ENCODE assay signal across 14 cellular contexts in genomic region chr15:51405646-51406194, GRCh38.
"Had no signal": no experiment of that assay in that cellular context is flagged by ENCODE, and none has a peak within 500 bp of the region (broad histone marks: within the 10 kb centered on the region; RNA-seq: fewer than 3 reads in every experiment).

No MANE protein-coding gene starts in this region.

- H3K4me3 ChIP-seq: lower lobe of right lung, neural progenitor cell, ovary had no signal

- H3K4me1 ChIP-seq: lower lobe of right lung, neural progenitor cell had no signal

- H3K27me3 ChIP-seq: neural progenitor cell, ovary had no signal

- DNase-seq: activated naive CD8-positive, alpha-beta T cell treated with anti-CD3 and anti-CD28 coated beads for 36 hours; foreskin fibroblast; lower lobe of right lung; naive B cell; ovary; stimulated activated CD4-positive, alpha-beta T cell treated with anti-CD3 and anti-CD28 coated beads, Interleukin-12 subunit alpha, Interleukin-12 subunit beta, amount 100 ng/mL, for 4 hours; stimulated activated CD4-positive, alpha-beta T cell treated with anti-CD3 and anti-CD28 coated beads, Interleukin-2, amount 100 ng/mL, for 24 hours; T-cell; T-helper 9 cell; trophoblast cell had no signal

- H3K27ac ChIP-seq: lower lobe of right lung, neural progenitor cell, ovary had no signal

- H3K4me3 Mint-ChIP-seq: activated naive CD8-positive, alpha-beta T cell treated with anti-CD3 and anti-CD28 coated beads for 36 hours; activated T-helper 1 cell treated with anti-CD3 and anti-CD28 coated beads, Interleukin-12 subunit alpha, Interleukin-12 subunit beta, Interleukin-2, Interleukin-4 antibody, amounts not matched to agents 30 ng/mL and 10 ng/mL and 1 ng/mL, durations not matched to agents 14 hours and 24 hours and 36 hours; naive B cell; neural progenitor cell; T-cell had no signal

- H3K4me2 ChIP-seq: neural progenitor cell had no signal

- H3K9me3 Mint-ChIP-seq: activated naive CD8-positive, alpha-beta T cell treated with anti-CD3 and anti-CD28 coated beads for 36 hours; activated T-helper 1 cell treated with anti-CD3 and anti-CD28 coated beads, Interleukin-12 subunit alpha, Interleukin-12 subunit beta, Interleukin-2, Interleukin-4 antibody, amounts not matched to agents 30 ng/mL and 10 ng/mL and 1 ng/mL, durations not matched to agents 14 hours and 24 hours and 36 hours; neural progenitor cell; T-cell had no signal

- H3K36me3 ChIP-seq: lower lobe of right lung, neural progenitor cell, ovary had no signal

- H3K4me1 Mint-ChIP-seq: activated naive CD8-positive, alpha-beta T cell treated with anti-CD3 and anti-CD28 coated beads for 36 hours; T-cell had no signal

- H3K36me3 Mint-ChIP-seq: activated naive CD8-positive, alpha-beta T cell treated with anti-CD3 and anti-CD28 coated beads for 36 hours; naive B cell; neural progenitor cell; T-cell had no signal

- H3K27ac Mint-ChIP-seq: activated naive CD8-positive, alpha-beta T cell treated with anti-CD3 and anti-CD28 coated beads for 36 hours; activated T-helper 1 cell treated with anti-CD3 and anti-CD28 coated beads, Interleukin-12 subunit alpha, Interleukin-12 subunit beta, Interleukin-2, Interleukin-4 antibody, amounts not matched to agents 30 ng/mL and 10 ng/mL and 1 ng/mL, durations not matched to agents 14 hours and 24 hours and 36 hours; naive B cell; neural progenitor cell; T-cell had no signal

- H2AFZ ChIP-seq: neural progenitor cell had no signal

- H3K9me3 ChIP-seq: lower lobe of right lung, ovary had no signal

- ATAC-seq: activated CD4-positive, CD25-positive, alpha-beta regulatory T cell treated with anti-CD3 and anti-CD28 coated beads, Interleukin-2, amount 50 U/mL, for 24 hours; esophagus mucosa; lower lobe of right lung; T-cell had no signal
